Comparison of ENCODE assay signal across 31 cellular contexts in genomic region chr2:46286715-46287114, GRCh38. TPM values are rescaled to one million over a fixed set of nuclear protein-coding genes. Genes with fewer than 3 reads are reported as not detected.
DNase-seq lines count a peak whose midpoint lies in the region; ATAC-seq and TF ChIP-seq lines count a peak whose summit lies in the region.
"Had no signal": no experiment of that assay in that cellular context is flagged by ENCODE, and none has a peak within 500 bp of the region (broad histone marks: within the 10 kb centered on the region; RNA-seq: fewer than 3 reads in every experiment).

No MANE protein-coding gene starts in this region.

- POLR2A ChIA-PET in PC-3 (lab: Charles Lee; ENCODE audit: unreplicated experiment) = no interaction called here

- H3F3A ChIP-seq in PC-3 (ENCODE audit: low read length, unreplicated experiment) = no peaks in the 10 kb centered on the region

- no peak for TF ChIP-seq CTCF in PC-3 (conservative IDR thresholded peaks at IDR 0.05; ENCODE audit: low read depth, low read length)
- no peak for TF ChIP-seq CTCF in mesothelial cell of epicardium (IDR thresholded peaks at IDR 0.05; ENCODE audit: unreplicated experiment)

- CTCF ChIA-PET in PC-3 (lab: Charles Lee) = no interaction called here

- H3K4me2 ChIP-seq in BLaER1 (peak overlapping the region; percentile 55), PC-3 (ENCODE audit: low read length) (peak overlapping the region; percentile 39; the same call in 1 of the 2 replicates)
- H3K4me2 ChIP-seq: A549 had no signal

- peak; percentile 76 for DNase-seq in ELF-1 (ENCODE audit: low read depth, low spot score)
- DNase-seq in PC-3 = peak; percentile 57
- DNase-seq in mesothelial cell of epicardium (ENCODE audit: low spot score in 2 of 2, unreplicated experiment in 2 of 2) = no peak
- DNase-seq in OCI-M2 (lab: John Stamatoyannopoulos, UW; ENCODE audit: unreplicated experiment) = no peak
- DNase-seq in GM19240 (ENCODE audit: insufficient read length, low spot score) = no peak
- DNase-seq in NK-92 (lab: John Stamatoyannopoulos, UW; ENCODE audit: unreplicated experiment) = no peak
- no peak for DNase-seq in NCI-H2196 treated with DMSO at 0.1 percent for 48 hours (lab: John Stamatoyannopoulos, UW; ENCODE audit: unreplicated experiment)
- DNase-seq: activated CD4-positive, alpha-beta T cell treated with anti-CD3 and anti-CD28 coated beads, Interleukin-2, amount 10 ng/mL, durations not matched to agents 7 days and 5 days; activated gamma-delta T cell; activated naive CD8-positive, alpha-beta T cell treated with anti-CD3 and anti-CD28 coated beads, Interleukin-2, amount 50 U/mL, for 24 hours; activated T-cell treated with anti-CD3 and anti-CD28 coated beads, Interleukin-2, amount 50 U/mL, for 24 hours; AML-193; dermis blood vessel endothelial cell; hypothalamus; immature natural killer cell; left ventricle myocardium superior; naive B cell; NCI-H1092; NCI-H2029 treated with DMSO at 0.1 percent for 48 hours; nucleus accumbens; Peyer's patch; SHP77 treated with DMSO at 0.1 percent for 48 hours; stimulated activated naive CD8-positive, alpha-beta T cell treated with anti-CD3 and anti-CD28 coated beads, Interleukin-15, Interleukin-2, amounts not matched to agents 100 U/mL and 50 U/mL, for 24 hours; SW 1271; T-helper 9 cell; testis had no signal

- H3K79me2 ChIP-seq in PC-3 (ENCODE audit: low read length) = no peaks in the 10 kb centered on the region

- H3K4me3 Mint-ChIP-seq in mesothelial cell of epicardium = no peak overlapping the region
- H3K4me3 Mint-ChIP-seq: activated CD4-positive, alpha-beta T cell treated with anti-CD3 and anti-CD28 coated beads, Interleukin-2, amount 10 ng/mL, durations not matched to agents 7 days and 5 days; activated naive CD8-positive, alpha-beta T cell treated with anti-CD3 and anti-CD28 coated beads, Interleukin-2, amount 50 U/mL, for 24 hours; activated T-cell treated with anti-CD3 and anti-CD28 coated beads, Interleukin-2, amount 50 U/mL, for 24 hours; central memory CD8-positive, alpha-beta T cell; immature natural killer cell; naive B cell had no signal

- H3K9ac ChIP-seq in BLaER1 (no peak overlapping the region), PC-3 (ENCODE audit: low read length) (no peak overlapping the region)

- no peaks in the 10 kb centered on the region for H3K27me3 Mint-ChIP-seq in mesothelial cell of epicardium (ENCODE audit: low read depth)
- H3K27me3 Mint-ChIP-seq: activated T-cell treated with anti-CD3 and anti-CD28 coated beads, Interleukin-2, amount 50 U/mL, for 24 hours; central memory CD8-positive, alpha-beta T cell had no signal

- H3K9me2 ChIP-seq in PC-3 (replicated peaks; ENCODE audit: low read length) = no peaks in the 10 kb centered on the region; the same call in 1 of the 2 replicates

- peak; percentile 31 for ATAC-seq in PC-3
- ATAC-seq: activated naive CD8-positive, alpha-beta T cell treated with anti-CD3 and anti-CD28 coated beads, Interleukin-2, amount 50 U/mL, for 24 hours; GM12878; left ventricle myocardium superior; stimulated activated naive CD8-positive, alpha-beta T cell treated with anti-CD3 and anti-CD28 coated beads, Interleukin-15, Interleukin-2, amounts not matched to agents 100 U/mL and 50 U/mL, for 24 hours had no signal

- H3K4me3 ChIP-seq in BLaER1 (no peak overlapping the region), PC-3 (ENCODE audit: low read length) (no peak overlapping the region)
- H3K4me3 ChIP-seq: A549, GM12878, Peyer's patch, testis had no signal

- H3K36me3 ChIP-seq in BLaER1 = no peaks in the 10 kb centered on the region
- no peaks in the 10 kb centered on the region for H3K36me3 ChIP-seq in PC-3 (ENCODE audit: low read depth, low read length)
- H3K36me3 ChIP-seq: Peyer's patch had no signal

- peak overlapping the region; percentile 57 for H3K27ac Mint-ChIP-seq in mesothelial cell of epicardium
- H3K27ac Mint-ChIP-seq: activated CD4-positive, alpha-beta T cell treated with anti-CD3 and anti-CD28 coated beads, Interleukin-2, amount 10 ng/mL, durations not matched to agents 7 days and 5 days; activated naive CD8-positive, alpha-beta T cell treated with anti-CD3 and anti-CD28 coated beads, Interleukin-2, amount 50 U/mL, for 24 hours; activated T-cell treated with anti-CD3 and anti-CD28 coated beads, Interleukin-2, amount 50 U/mL, for 24 hours; immature natural killer cell had no signal

- no peaks in the 10 kb centered on the region for H3K27me3 ChIP-seq in BLaER1
- H3K27me3 ChIP-seq in PC-3 (ENCODE audit: low read length) = no peaks in the 10 kb centered on the region
- H3K27me3 ChIP-seq: Peyer's patch, testis had no signal

- intact Hi-C loops in PC-3 (cut with micrococcal nuclease) = no loop called here

- H3K4me1 Mint-ChIP-seq in mesothelial cell of epicardium = peaks cover 20% of the 10 kb centered on the region
- H3K4me1 Mint-ChIP-seq: activated CD4-positive, alpha-beta T cell treated with anti-CD3 and anti-CD28 coated beads, Interleukin-2, amount 10 ng/mL, durations not matched to agents 7 days and 5 days; activated naive CD8-positive, alpha-beta T cell treated with anti-CD3 and anti-CD28 coated beads, Interleukin-2, amount 50 U/mL, for 24 hours; central memory CD8-positive, alpha-beta T cell; immature natural killer cell; naive B cell had no signal

- H3K4me1 ChIP-seq in BLaER1 = peaks cover 20% of the 10 kb centered on the region
- peaks cover 13% of the 10 kb centered on the region for H3K4me1 ChIP-seq in PC-3 (ENCODE audit: insufficient read depth, low read length)
- H3K4me1 ChIP-seq: A549, testis had no signal

- peak overlapping the region; percentile 51; the same call in 1 of the 2 replicates for H3K27ac ChIP-seq in BLaER1
- no peak overlapping the region for H3K27ac ChIP-seq in PC-3 (ENCODE audit: low read length)
- H3K27ac ChIP-seq: HL-60, Peyer's patch, testis had no signal

- 0 out of 2 replicates have a peak overlapping the region, but pooled peaks have one; percentile 2 for H2AFZ ChIP-seq in PC-3 (ENCODE audit: low read length)

- H3K36me3 Mint-ChIP-seq in mesothelial cell of epicardium = no peaks in the 10 kb centered on the region
- H3K36me3 Mint-ChIP-seq: immature natural killer cell, naive B cell had no signal

- H3K9me3 Mint-ChIP-seq in mesothelial cell of epicardium = no peaks in the 10 kb centered on the region
- H3K9me3 Mint-ChIP-seq: activated CD4-positive, alpha-beta T cell treated with anti-CD3 and anti-CD28 coated beads, Interleukin-2, amount 10 ng/mL, durations not matched to agents 7 days and 5 days; activated naive CD8-positive, alpha-beta T cell treated with anti-CD3 and anti-CD28 coated beads, Interleukin-2, amount 50 U/mL, for 24 hours; activated T-cell treated with anti-CD3 and anti-CD28 coated beads, Interleukin-2, amount 50 U/mL, for 24 hours; central memory CD8-positive, alpha-beta T cell; immature natural killer cell; naive B cell had no signal

- no TSS peak for BruUV-seq in PC-3 (replicated peaks; lab: Mats Ljungman, UMichigan)

- H4K20me1 ChIP-seq in BLaER1 = no peaks in the 10 kb centered on the region
- H4K20me1 ChIP-seq in PC-3 (ENCODE audit: low read length) = no peaks in the 10 kb centered on the region

- H3K9me3 ChIP-seq in BLaER1 (no peaks in the 10 kb centered on the region), PC-3 (ENCODE audit: low read length) (no peaks in the 10 kb centered on the region)
- H3K9me3 ChIP-seq: A549, Peyer's patch, testis had no signal

RNA-seq across cellular contexts. Expression of gene EPAS1, which starts 10.5 kb away (rescaled TPM):
- total RNA-seq in PC-3 (2014; rRNA removed) = 43.2 and 77.0 TPM in 2 replicates
- 4.4 to 7.5 TPM (median 4.9 TPM) in 3 replicates for total RNA-seq in mesothelial cell of epicardium

Comparison
In these comparisons a context has a peak if more than half of its experiments do, and no peak if none do; other contexts are left out.
1. DNase-seq: peak in ELF-1 (single experiment) and PC-3 (single experiment); none in mesothelial cell of epicardium (0 of 2), OCI-M2 (single experiment), GM19240 (single experiment), NK-92 (single experiment) and NCI-H2196 treated with DMSO at 0.1 percent for 48 hours (single experiment).